In genomic region chr1:37472281-37472680, GRCh38 we compare ENCODE assay signal across 11 cellular contexts. TPM values are rescaled to one million over a fixed set of nuclear protein-coding genes. Genes with fewer than 3 reads are reported as not detected.
DNase-seq lines count a peak whose midpoint lies in the region; ATAC-seq, FAIRE-seq and TF ChIP-seq lines count a peak whose summit lies in the region.
"Had no signal": no experiment of that assay in that cellular context is flagged by ENCODE, and none has a peak within 500 bp of the region (broad histone marks: within the 10 kb centered on the region; RNA-seq: fewer than 3 reads in every experiment).

No MANE protein-coding gene starts in this region.

- TF ChIP-seq CTCF in HFFc6 (IDR thresholded peaks at IDR 0.05) (no peak), hepatocyte (IDR thresholded peaks at IDR 0.05; ENCODE audit: poor library complexity) (no peak), WERI-Rb-1 (IDR thresholded peaks at IDR 0.05; ENCODE audit: low read depth, low read length) (no peak)

- no peak for FAIRE-seq in small intestine (lab: Jason Lieb, UNC)
- FAIRE-seq: GM12892 had no signal

- H3K4me3 Mint-ChIP-seq in HFFc6, result peak overlapping the region; percentile 84
- H3K4me3 Mint-ChIP-seq in activated CD8-positive, alpha-beta T cell treated with anti-CD3 and anti-CD28 coated beads, Interleukin-2, amount 10 ng/mL, durations not matched to agents 7 days and 5 days, result peak overlapping the region; percentile 90

- POLR2A ChIA-PET in activated CD8-positive, alpha-beta T cell treated with anti-CD3 and anti-CD28 coated beads, Interleukin-2, amount 10 ng/mL, durations not matched to agents 7 days and 5 days (lab: Charles Lee), result interaction anchor here (1.0 to 2.5 kb wide), 4 partner anchors 11 to 82 kb away, joined by 3 to 7 read pairs (median 4); partner anchors contain the start of gene SNIP1

- no peaks in the 10 kb centered on the region for H3K9me2 ChIP-seq in hepatocyte (replicated peaks; ENCODE audit: insufficient read depth)

- H3K4me1 Mint-ChIP-seq in HFFc6 (ENCODE audit: low read depth), result peaks cover 60% of the 10 kb centered on the region
- peaks cover 47% of the 10 kb centered on the region for H3K4me1 Mint-ChIP-seq in activated CD8-positive, alpha-beta T cell treated with anti-CD3 and anti-CD28 coated beads, Interleukin-2, amount 10 ng/mL, durations not matched to agents 7 days and 5 days (ENCODE audit: low read depth)

- H3K36me3 ChIP-seq in hepatocyte (replicated peaks; ENCODE audit: insufficient read depth, low read depth), result no peaks in the 10 kb centered on the region
- H3K36me3 ChIP-seq in small intestine (ENCODE audit: control insufficient read depth in 2 of 2, insufficient read depth in 2 of 2, low read length in 2 of 2), result peaks cover 0 to 2% of the 10 kb centered on the region in 2 donors
- peaks cover 15% of the 10 kb centered on the region for H3K36me3 ChIP-seq in WERI-Rb-1

- H3K4me2 ChIP-seq in hepatocyte, result peak overlapping the region; percentile 95

- 0 out of 2 replicates have a peak, but pooled peaks cover 4% of the 10 kb centered on the region for H3K36me3 Mint-ChIP-seq in HFFc6 (ENCODE audit: low read depth)
- H3K36me3 Mint-ChIP-seq in activated CD8-positive, alpha-beta T cell treated with anti-CD3 and anti-CD28 coated beads, Interleukin-2, amount 10 ng/mL, durations not matched to agents 7 days and 5 days (ENCODE audit: low read depth), result peaks cover 21% of the 10 kb centered on the region

- CTCF ChIA-PET in activated CD8-positive, alpha-beta T cell treated with anti-CD3 and anti-CD28 coated beads, Interleukin-2, amount 10 ng/mL, durations not matched to agents 7 days and 5 days (lab: Charles Lee), result interaction anchor here (0.5 to 9.0 kb wide), 8 partner anchors 11 to 209 kb away, joined by 3 to 165 read pairs (median 5); no protein-coding TSS in a partner anchor

- no peaks in the 10 kb centered on the region for H3K27me3 ChIP-seq in hepatocyte
- no peaks in the 10 kb centered on the region for H3K27me3 ChIP-seq in small intestine (ENCODE audit: control insufficient read depth in 2 of 2, insufficient read depth in 2 of 2, low read length in 2 of 2)
- no peaks in the 10 kb centered on the region for H3K27me3 ChIP-seq in WERI-Rb-1 (ENCODE audit: insufficient read depth, low read depth, severe bottlenecking)

- WGBS in hepatocyte (ENCODE audit: low lambda C conversion rate, missing lambda C conversion rate), result 86% methylated on average over 7 of the region's 7 CpGs
- WGBS in small intestine, 3 donors, result 75 to 80% (median 76%) methylated on average over 7 of the region's 7 CpGs

- no peaks in the 10 kb centered on the region for H3K9me3 ChIP-seq in hepatocyte (ENCODE audit: low read depth)
- no peaks in the 10 kb centered on the region for H3K9me3 ChIP-seq in small intestine (ENCODE audit: control insufficient read depth, low read depth)
- no peaks in the 10 kb centered on the region for H3K9me3 ChIP-seq in WERI-Rb-1 (ENCODE audit: severe bottlenecking)

- no peak for ATAC-seq in activated CD8-positive, alpha-beta T cell treated with anti-CD3 and anti-CD28 coated beads, Interleukin-2, amount 10 ng/mL, durations not matched to agents 7 days and 5 days
- no peak for ATAC-seq in HG03571 (IDR thresholded peaks at IDR 0.05; ENCODE audit: unreplicated experiment)

- no peaks in the 10 kb centered on the region for H4K20me1 ChIP-seq in hepatocyte (ENCODE audit: insufficient read depth, poor library complexity, severe bottlenecking)

- H3K4me3 ChIP-seq in hepatocyte (no peak overlapping the region), small intestine (ENCODE audit: low read depth in 1 of 2, low read length in 2 of 2) (no peak overlapping the region), WERI-Rb-1 (ENCODE audit: low read depth, low read length) (no peak overlapping the region)

- H3K27ac ChIP-seq in hepatocyte, result peak overlapping the region; percentile 95
- H3K27ac ChIP-seq in small intestine (ENCODE audit: low read depth in 1 of 2, low read length in 1 of 2), result peak overlapping the region; percentile 83 to 92
- no peak overlapping the region for H3K27ac ChIP-seq in WERI-Rb-1

- no peaks in the 10 kb centered on the region; the same call in none of the 2 replicates for H3K27me3 Mint-ChIP-seq in HFFc6 (ENCODE audit: insufficient read depth)
- no peaks in the 10 kb centered on the region for H3K27me3 Mint-ChIP-seq in activated CD8-positive, alpha-beta T cell treated with anti-CD3 and anti-CD28 coated beads, Interleukin-2, amount 10 ng/mL, durations not matched to agents 7 days and 5 days (ENCODE audit: low read depth)

- peaks cover 35% of the 10 kb centered on the region for H3K4me1 ChIP-seq in hepatocyte (ENCODE audit: insufficient read depth)
- peaks cover 7 to 8% of the 10 kb centered on the region in 2 donors for H3K4me1 ChIP-seq in small intestine (ENCODE audit: control insufficient read depth in 2 of 2, insufficient read depth in 1 of 2, low read depth in 1 of 2, low read length in 1 of 2)

- no peak overlapping the region for H2AFZ ChIP-seq in hepatocyte

- no peaks in the 10 kb centered on the region for H3K9me3 Mint-ChIP-seq in HFFc6
- H3K9me3 Mint-ChIP-seq in activated CD8-positive, alpha-beta T cell treated with anti-CD3 and anti-CD28 coated beads, Interleukin-2, amount 10 ng/mL, durations not matched to agents 7 days and 5 days (ENCODE audit: insufficient read depth), result no peaks in the 10 kb centered on the region
- H3K9me3 Mint-ChIP-seq: activated B cell treated with CpG ODN at 0.5 μM for 24 hours had no signal

- peaks cover 39% of the 10 kb centered on the region for H3K79me2 ChIP-seq in hepatocyte

- peak overlapping the region; percentile 95 for H3K27ac Mint-ChIP-seq in HFFc6
- peak overlapping the region; percentile 85 for H3K27ac Mint-ChIP-seq in activated CD8-positive, alpha-beta T cell treated with anti-CD3 and anti-CD28 coated beads, Interleukin-2, amount 10 ng/mL, durations not matched to agents 7 days and 5 days
- H3K27ac Mint-ChIP-seq: activated B cell treated with CpG ODN at 0.5 μM for 24 hours had no signal

- DNase-seq in HFFc6 (no peak), hepatocyte (ENCODE audit: low spot score) (no peak), small intestine (no peak), WERI-Rb-1 (no peak), dermis blood vessel endothelial cell (no peak)
- no peak for DNase-seq in activated CD8-positive, alpha-beta T cell treated with anti-CD3 and anti-CD28 coated beads, Interleukin-2, amount 10 ng/mL, durations not matched to agents 7 days and 5 days
- DNase-seq in stimulated activated CD4-positive, alpha-beta T cell treated with anti-CD3 and anti-CD28 coated beads, Interleukin-4, amount 100 ng/mL, for 1 hour, result no peak
- DNase-seq: activated B cell treated with CpG ODN at 0.5 μM for 24 hours, NCI-H2081 treated with DMSO at 0.1 percent for 48 hours had no signal

RNA-seq across cellular contexts. Expression of gene ZC3H12A, which starts 2.1 kb away (rescaled TPM):
- 1 to 10 TPM; 5.6 to 7.0 (median 6.3) TPM for total RNA-seq in HFFc6 (2021; fragmentation: NEBNext Ultra II Directional; extraction: Animal tissue kit (Norgen Biotek cat#: 25700))
- total RNA-seq in activated CD8-positive, alpha-beta T cell treated with anti-CD3 and anti-CD28 coated beads, Interleukin-2, amount 10 ng/mL, durations not matched to agents 7 days and 5 days, result 10 to 100 TPM; 15.1 to 17.8 TPM
- total RNA-seq in hepatocyte, result 30.8 and 30.9 TPM in 2 replicates
- 46.2 and 54.9 TPM in 2 replicates for polyA plus RNA-seq in hepatocyte
- polyA plus RNA-seq in small intestine, result 10 to 100 TPM; 12.4 to 24.6 (median 16.8) TPM
- 3.3 and 5.4 TPM in 2 replicates for total RNA-seq in dermis blood vessel endothelial cell

RNA-seq across cellular contexts. Expression of gene MEAF6, which starts 42.3 kb away (rescaled TPM):
- 10 to 100 TPM; 52.6 to 63.8 (median 56.9) TPM for total RNA-seq in HFFc6 (2021; fragmentation: NEBNext Ultra II Directional; extraction: Animal tissue kit (Norgen Biotek cat#: 25700))
- total RNA-seq in activated CD8-positive, alpha-beta T cell treated with anti-CD3 and anti-CD28 coated beads, Interleukin-2, amount 10 ng/mL, durations not matched to agents 7 days and 5 days, result 10 to 100 TPM; 70.8 to 73.0 TPM
- total RNA-seq in hepatocyte (74.7 TPM in 2 replicates), dermis blood vessel endothelial cell (49.7 and 82.9 TPM in 2 replicates)
- polyA plus RNA-seq in hepatocyte (46.5 and 62.8 TPM in 2 replicates), small intestine (10 to 100 TPM; 41.9 to 50.3 (median 47.5) TPM)
